In genomic region chr4:33980361-33980760, GRCh38 we compare ENCODE assay signal across 19 cellular contexts.
DNase-seq lines count a peak whose midpoint lies in the region; ATAC-seq, FAIRE-seq and TF ChIP-seq lines count a peak whose summit lies in the region.
"Had no signal": no experiment of that assay in that cellular context is flagged by ENCODE, and none has a peak within 500 bp of the region (broad histone marks: within the 10 kb centered on the region; RNA-seq: fewer than 3 reads in every experiment).

No MANE protein-coding gene starts in this region.

- TF ChIP-seq CTCF in HepG2 (CRISPR knock-in tag; IDR thresholded peaks at IDR 0.05) = no peak
- no peak for TF ChIP-seq CTCF in right lobe of liver (IDR thresholded peaks at IDR 0.05)

- intact Hi-C loops in HepG2 (cut with micrococcal nuclease; ENCODE audit: unreplicated experiment) = no loop called here
- intact Hi-C loops in right lobe of liver (cut with DNase I) = no loop called here
- intact Hi-C loops in Right ventricle myocardium inferior (cut with DNase I) = no loop called here

- H3K9me3 ChIP-seq in HepG2 (ENCODE audit: low read length) (peaks cover 45% of the 10 kb centered on the region), right lobe of liver (no peaks in the 10 kb centered on the region), Karpas-422 (ENCODE audit: low read length) (peaks cover 23% of the 10 kb centered on the region)

- WGBS in HepG2 (ENCODE audit: low lambda C conversion rate) = 6% methylated on average over 2 of the region's 2 CpGs
- whole genome bisulfite sequencing in right lobe of liver (ENCODE audit: insufficient coverage, low coverage, low lambda C conversion rate, missing lambda C conversion rate) = 64% methylated on average over 2 of the region's 2 CpGs

- H3K4me1 ChIP-seq in HepG2 (ENCODE audit: insufficient read depth, low read length) (no peaks in the 10 kb centered on the region), right lobe of liver (no peaks in the 10 kb centered on the region), Karpas-422 (ENCODE audit: low read length) (no peaks in the 10 kb centered on the region)

- H3K27me3 ChIP-seq in HepG2 (ENCODE audit: control insufficient read depth in 1 of 2, insufficient read depth in 2 of 2, low read length in 2 of 2) (no peaks in the 10 kb centered on the region; a peak in 1 of 5 replicates), right lobe of liver (no peaks in the 10 kb centered on the region), Karpas-422 (ENCODE audit: low read length) (no peaks in the 10 kb centered on the region)

- ATAC-seq in HepG2 (no peak), right lobe of liver (no peak), Right ventricle myocardium inferior (no peak)
- ATAC-seq: HCT116 had no signal

- H2AFZ ChIP-seq in HepG2 (ENCODE audit: low read length) (no peak overlapping the region), Karpas-422 (ENCODE audit: low read length) (peak overlapping the region; percentile 14; the same call in 1 of the 2 replicates)
- H2AFZ ChIP-seq: GM23248 had no signal

- TF ChIP-seq RAD21 in HepG2 (CRISPR knock-in tag; IDR thresholded peaks at IDR 0.05) = no peak

- CTCF ChIA-PET in HepG2 (lab: Yijun Ruan, JAX; ENCODE audit: low intra/inter-chr PET ratio, low total read pairs) = no interaction called here

- FAIRE-seq in HepG2 (lab: Jason Lieb, UNC) = no peak
- FAIRE-seq: G401.6, GM12892, GM19239, H1 had no signal

- no peak overlapping the region for H3K4me2 ChIP-seq in HepG2 (ENCODE audit: low read depth, low read length)
- no peak overlapping the region for H3K4me2 ChIP-seq in Karpas-422 (ENCODE audit: low read depth, low read length, poor library complexity, severe bottlenecking)

- H3K79me2 ChIP-seq in HepG2 (ENCODE audit: insufficient read depth, low read length) (no peaks in the 10 kb centered on the region), Karpas-422 (ENCODE audit: low read length) (no peaks in the 10 kb centered on the region)

- no peaks in the 10 kb centered on the region for H3K9me2 ChIP-seq in Karpas-422 (replicated peaks; ENCODE audit: insufficient read depth, low read length)

- TF ChIP-seq EP300 in HepG2 (IDR thresholded peaks at IDR 0.05; ENCODE audit: low read depth in 2 of 2, low read length in 2 of 2) (no peak), HepG2 (CRISPR knock-in tag; IDR thresholded peaks at IDR 0.05; ENCODE audit: borderline replicate concordance) (no peak)

- DNase-seq in HepG2 (ENCODE audit: low spot score) (no peak), right lobe of liver (no peak), Karpas-422 (no peak), RPMI7951 (ENCODE audit: low read depth) (peak; percentile 3), SIG-M5 (lab: John Stamatoyannopoulos, UW) (no peak), Right ventricle myocardium inferior (ENCODE audit: missing footprints) (no peak)
- DNase-seq: C1 segment of cervical spinal cord; Calu3; CD4-positive, alpha-beta memory T cell; COR-L47; DND-41; GM23248; H9; HFFc6 had no signal

- H3K27ac ChIP-seq in HepG2 (ENCODE audit: extremely low read length, insufficient read depth, low read length) (no peak overlapping the region), right lobe of liver (no peak overlapping the region), Karpas-422 (ENCODE audit: low read length) (no peak overlapping the region)
- H3K27ac ChIP-seq: GM23248 had no signal

- in situ Hi-C loops in HepG2 (cut with HindIII; ENCODE audit: extremely low pct_ligation_motif_present, low pct_unique_long_range_greater_than_20kb) = no loop called here

- H3K36me3 ChIP-seq in HepG2 (replicated peaks in 1 of 2; ENCODE audit: control insufficient read depth in 1 of 2, insufficient read depth in 2 of 2, low read length in 2 of 2) (no peaks in the 10 kb centered on the region), right lobe of liver (no peaks in the 10 kb centered on the region), Karpas-422 (ENCODE audit: insufficient read depth, low read length) (no peaks in the 10 kb centered on the region)

- H3K4me3 ChIP-seq in HepG2 (replicated peaks in 1 of 3; ENCODE audit: insufficient read depth in 1 of 3, low read depth in 2 of 3, low read length in 3 of 3) (no peak overlapping the region), right lobe of liver (no peak overlapping the region), Karpas-422 (ENCODE audit: low read length) (no peak overlapping the region)
- H3K4me3 ChIP-seq: GM23248 had no signal

- TF ChIP-seq POLR2A in HepG2 (IDR thresholded peaks at IDR 0.05; ENCODE audit: insufficient read depth in 1 of 2, low read depth in 2 of 2, low read length in 2 of 2) (no peak), right lobe of liver (IDR thresholded peaks at IDR 0.05) (no peak)

- H4K20me1 ChIP-seq in HepG2 (ENCODE audit: insufficient read depth, low read length) (no peaks in the 10 kb centered on the region), Karpas-422 (ENCODE audit: insufficient read depth, low read depth, low read length) (no peaks in the 10 kb centered on the region)

- no peak overlapping the region for H3K9ac ChIP-seq in HepG2 (ENCODE audit: insufficient read depth, low read depth, low read length)
- H3K9ac ChIP-seq in Karpas-422 (ENCODE audit: low read length) = no peak overlapping the region
- H3K9ac ChIP-seq: GM23248 had no signal

- no TSS peak for BruUV-seq in HepG2 (replicated peaks; lab: Mats Ljungman, UMichigan)

- POLR2A ChIA-PET in HepG2 (lab: Yijun Ruan, JAX) = no interaction called here

TF ChIP-seq in HepG2, 621 proteins besides CTCF, POLR2A, EP300 and RAD21 (continues in another document):
- no peak for TF ChIP-seq UBTF (CRISPR knock-in tag; IDR thresholded peaks at IDR 0.05)
- TF ChIP-seq ZNF503 (CRISPR knock-in tag; IDR thresholded peaks at IDR 0.05) = no peak
- TF ChIP-seq CENPX (CRISPR knock-in tag; IDR thresholded peaks at IDR 0.05) = no peak
- no peak for TF ChIP-seq IRF1 (CRISPR knock-in tag; IDR thresholded peaks at IDR 0.05; ENCODE audit: low read depth)
- TF ChIP-seq CERS6 (CRISPR knock-in tag; IDR thresholded peaks at IDR 0.05) = no peak
- TF ChIP-seq ZNF30 (CRISPR knock-in tag; IDR thresholded peaks at IDR 0.05) = no peak
- TF ChIP-seq SOX13 (IDR thresholded peaks at IDR 0.05) = no peak
- TF ChIP-seq SOX13 (CRISPR knock-in tag; conservative IDR thresholded peaks at IDR 0.05 in 1 of 2, IDR thresholded peaks at IDR 0.05 in 1 of 2) = no peak
- TF ChIP-seq ZNF558 (CRISPR knock-in tag; IDR thresholded peaks at IDR 0.05; ENCODE audit: borderline replicate concordance) = no peak
- no peak for TF ChIP-seq MIER2 (CRISPR knock-in tag; IDR thresholded peaks at IDR 0.05)
- no peak for TF ChIP-seq DNMT3B (CRISPR knock-in tag; conservative IDR thresholded peaks at IDR 0.05)
